20 cellular contexts compared by ENCODE assay signal in genomic region chr5:95791751-95792150, GRCh38. TPM values are rescaled to one million over a fixed set of nuclear protein-coding genes. Genes with fewer than 3 reads are reported as not detected.
DNase-seq lines count a peak whose midpoint lies in the region; TF ChIP-seq lines count a peak whose summit lies in the region.
"Had no signal": no experiment of that assay in that cellular context is flagged by ENCODE, and none has a peak within 500 bp of the region (broad histone marks: within the 10 kb centered on the region; RNA-seq: fewer than 3 reads in every experiment).

No MANE protein-coding gene starts in this region.

- peak overlapping the region; percentile 64 for H3K18ac ChIP-seq in H9 (ENCODE audit: insufficient read length, low read depth, low read length)

- no peak overlapping the region for H3K56ac ChIP-seq in H9 (ENCODE audit: insufficient read length, low read depth, low read length)

- no peak overlapping the region for H3K14ac ChIP-seq in H9 (ENCODE audit: insufficient read depth, low read length)

- H3K4ac ChIP-seq in H9 (ENCODE audit: low read depth, low read length): no peak overlapping the region

- no peaks in the 10 kb centered on the region for H4K20me1 ChIP-seq in H9 (ENCODE audit: control insufficient read depth, insufficient read depth, insufficient read length)
- H4K20me1 ChIP-seq in neural progenitor cell (ENCODE audit: low read depth): no peaks in the 10 kb centered on the region
- H4K20me1 ChIP-seq: BLaER1 treated with 17β-estradiol and CSF1 and Interleukin-3, amounts not matched to agents 10 nM and 100 nM had no signal

- no peak for DNase-seq in H9
- DNase-seq in iris pigment epithelial cell (ENCODE audit: low read depth): peak; percentile 36
- DNase-seq in neural progenitor cell (ENCODE audit: low spot score): no peak
- no peak for DNase-seq in activated gamma-delta T cell (lab: John Stamatoyannopoulos, UW)
- no peak for DNase-seq in activated CD4-positive, alpha-beta T cell treated with anti-CD3 and anti-CD28 coated beads, Interleukin-2, amount 50 U/mL, for 1 hour
- no peak for DNase-seq in caudate nucleus (lab: John Stamatoyannopoulos, UW)
- no peak for DNase-seq in 8988T
- DNase-seq: CD4-positive, alpha-beta memory T cell; GM23248; MV-4-11; NCI-H1105 treated with DMSO at 0.1 percent for 48 hours; NCI-H2029 treated with DMSO at 0.1 percent for 48 hours; NCI-H226; NCI-H524; NCI-H774; NK-92 treated with Interleukin-12 subunit alpha and Interleukin-12 subunit beta, amount 100 ng/mL, for 24 hours; SIG-M5 had no signal

- H3K23ac ChIP-seq in H9 (ENCODE audit: insufficient read length, low read depth, low read length): no peak overlapping the region

- H3K79me2 ChIP-seq in H9 (ENCODE audit: insufficient read depth, low read length) (no peaks in the 10 kb centered on the region), neural progenitor cell (ENCODE audit: low read depth) (no peaks in the 10 kb centered on the region)

- H2BK120ac ChIP-seq in H9 (ENCODE audit: low read depth, low read length, poor library complexity, severe bottlenecking): no peak overlapping the region

- no peaks in the 10 kb centered on the region for H3K36me3 ChIP-seq in neural progenitor cell

- no peaks in the 10 kb centered on the region for H3K79me1 ChIP-seq in H9 (ENCODE audit: insufficient read depth, low read depth, low read length, poor library complexity, severe bottlenecking)

- no peak overlapping the region for H2BK15ac ChIP-seq in H9 (ENCODE audit: low read depth, low read length)

- H2BK20ac ChIP-seq in H9 (ENCODE audit: low read depth, low read length, poor library complexity, severe bottlenecking): no peak overlapping the region

- H4K5ac ChIP-seq in H9 (ENCODE audit: insufficient read length, low read depth, low read length): no peak overlapping the region

- H4K8ac ChIP-seq in H9 (replicated peaks; ENCODE audit: insufficient read length, low read depth, low read length): no peak overlapping the region

- no peaks in the 10 kb centered on the region for H3K9me3 ChIP-seq in H9 (ENCODE audit: control insufficient read depth, low read depth, low read length)
- no peaks in the 10 kb centered on the region for H3K9me3 ChIP-seq in neural progenitor cell (ENCODE audit: low read depth)
- H3K9me3 ChIP-seq: BLaER1 treated with 17β-estradiol and CSF1 and Interleukin-3, amounts not matched to agents 10 nM and 100 nM had no signal

- no peak overlapping the region for H2BK12ac ChIP-seq in H9 (ENCODE audit: insufficient read length, low read depth, low read length)

- no peak overlapping the region for H3K4me3 Mint-ChIP-seq in H9
- H3K4me3 Mint-ChIP-seq in neural progenitor cell: no peak overlapping the region
- H3K4me3 Mint-ChIP-seq: CD4-positive, alpha-beta memory T cell; IgD-negative memory B cell had no signal

- no peak overlapping the region for H3T11ph ChIP-seq in H9 (ENCODE audit: low read length)

- no peaks in the 10 kb centered on the region for H3K36me3 Mint-ChIP-seq in H9 (ENCODE audit: insufficient read depth in 1 of 3, low read depth in 3 of 3)
- H3K36me3 Mint-ChIP-seq in neural progenitor cell: peaks cover 9% of the 10 kb centered on the region

- H2AFZ ChIP-seq in H9 (ENCODE audit: low read length) (no peak overlapping the region), neural progenitor cell (replicated peaks) (no peak overlapping the region)
- H2AFZ ChIP-seq: GM23248 had no signal

- H3K9ac ChIP-seq in H9 (ENCODE audit: extremely low read depth, insufficient read length, low read length): no peak overlapping the region
- H3K9ac ChIP-seq in neural progenitor cell: no peak overlapping the region
- H3K9ac ChIP-seq: BLaER1 treated with 17β-estradiol and CSF1 and Interleukin-3, amounts not matched to agents 10 nM and 100 nM; GM23248 had no signal

- no peak overlapping the region for H3K27ac Mint-ChIP-seq in H9
- H3K27ac Mint-ChIP-seq in neural progenitor cell: peak overlapping the region; percentile 46
- H3K27ac Mint-ChIP-seq: CD4-positive, alpha-beta memory T cell; IgD-negative memory B cell had no signal

- no CpG with 5 or more reads among the region's 6 CpGs for WGBS in H9 (ENCODE audit: extremely low coverage, insufficient read length, low lambda C conversion rate)

- H2AK5ac ChIP-seq in H9 (ENCODE audit: insufficient read length, low read length): no peak overlapping the region

- H3K4me3 ChIP-seq in neural progenitor cell: no peak overlapping the region
- H3K4me3 ChIP-seq: BLaER1 treated with 17β-estradiol and CSF1 and Interleukin-3, amounts not matched to agents 10 nM and 100 nM; GM23248 had no signal

- H3K4me2 ChIP-seq in H9 (ENCODE audit: insufficient read depth, insufficient read length, low read length) (no peak overlapping the region), neural progenitor cell (no peak overlapping the region)
- H3K4me2 ChIP-seq: BLaER1 treated with 17β-estradiol and CSF1 and Interleukin-3, amounts not matched to agents 10 nM and 100 nM had no signal

- H2BK5ac ChIP-seq in H9 (ENCODE audit: insufficient read length, low read length): no peak overlapping the region

- H3K27ac ChIP-seq in H9 (ENCODE audit: insufficient read length, low read depth, low read length) (no peak overlapping the region), VCaP (peak overlapping the region; percentile 45), neural progenitor cell (no peak overlapping the region), caudate nucleus (ENCODE audit: low read depth, low read length) (no peak overlapping the region)
- H3K27ac ChIP-seq: BLaER1 treated with 17β-estradiol and CSF1 and Interleukin-3, amounts not matched to agents 10 nM and 100 nM; GM23248 had no signal

- H3K4me1 Mint-ChIP-seq in H9 (peaks cover 0 to 3% of the 10 kb centered on the region in 2 experiments; a peak in 2 of 4 replicates), neural progenitor cell (no peaks in the 10 kb centered on the region)
- H3K4me1 Mint-ChIP-seq: CD4-positive, alpha-beta memory T cell had no signal

- H3F3A ChIP-seq in neural progenitor cell (ENCODE audit: low read depth): no peaks in the 10 kb centered on the region

- H3K4me1 ChIP-seq in H9 (ENCODE audit: insufficient read depth, low read length): no peaks in the 10 kb centered on the region; the same call in 1 of the 2 replicates
- peaks cover 4% of the 10 kb centered on the region for H3K4me1 ChIP-seq in neural progenitor cell
- H3K4me1 ChIP-seq: BLaER1 treated with 17β-estradiol and CSF1 and Interleukin-3, amounts not matched to agents 10 nM and 100 nM had no signal

- H3K23me2 ChIP-seq in H9 (ENCODE audit: insufficient read length, low read depth, low read length, poor library complexity, severe bottlenecking): no peaks in the 10 kb centered on the region

- H3K27me3 ChIP-seq in H9 (ENCODE audit: insufficient read depth, low read length): no peaks in the 10 kb centered on the region
- no peaks in the 10 kb centered on the region for H3K27me3 ChIP-seq in neural progenitor cell
- H3K27me3 ChIP-seq: BLaER1 treated with 17β-estradiol and CSF1 and Interleukin-3, amounts not matched to agents 10 nM and 100 nM had no signal

- TF ChIP-seq CTCF in H9 (conservative IDR thresholded peaks at IDR 0.05) (no peak), VCaP (conservative IDR thresholded peaks at IDR 0.05) (no peak), neural progenitor cell (IDR thresholded peaks at IDR 0.05) (no peak)

- H4K91ac ChIP-seq in H9 (ENCODE audit: insufficient read length, low read depth, low read length): no peak overlapping the region

- H3K9me3 Mint-ChIP-seq in H9: no peaks in the 10 kb centered on the region
- no peaks in the 10 kb centered on the region for H3K9me3 Mint-ChIP-seq in neural progenitor cell
- H3K9me3 Mint-ChIP-seq: CD4-positive, alpha-beta memory T cell; IgD-negative memory B cell had no signal

- H3K27me3 Mint-ChIP-seq in H9 (ENCODE audit: low read depth): no peaks in the 10 kb centered on the region
- H3K27me3 Mint-ChIP-seq in neural progenitor cell (ENCODE audit: insufficient read depth, low read depth): no peaks in the 10 kb centered on the region
- H3K27me3 Mint-ChIP-seq: CD4-positive, alpha-beta memory T cell; IgD-negative memory B cell had no signal

RNA-seq across cellular contexts. Expression of gene GLRX, which starts 30.8 kb away (rescaled TPM):
- total RNA-seq in H9 (2021) (13.7 and 13.8 TPM in 2 replicates), neural progenitor cell (ENCODE audit: low replicate concordance) (15.1 and 21.0 TPM in 2 replicates)
